ENCODE assay signal across 2 cellular contexts in the genomic region with DNA sequence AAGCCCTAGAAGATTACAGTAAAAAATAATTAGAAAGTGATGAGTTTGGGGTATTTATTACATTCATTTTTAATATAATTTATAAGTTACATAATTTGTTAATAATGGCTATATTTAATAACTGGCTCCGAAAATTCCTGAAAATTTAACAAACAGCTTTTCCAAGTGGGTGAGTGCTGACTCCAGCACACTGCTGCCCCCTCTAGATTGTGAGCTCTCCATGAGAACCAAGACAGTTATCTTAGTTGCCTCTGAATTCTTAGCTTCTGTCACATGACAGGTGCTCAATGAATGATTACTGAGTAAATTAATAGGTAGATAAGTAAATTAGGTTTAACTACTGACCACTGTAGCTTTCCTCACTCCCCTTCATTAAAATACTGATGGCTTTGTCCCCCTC.
TF ChIP-seq lines count a peak whose summit lies in the region.

No MANE protein-coding gene starts in this region.

TF ChIP-seq in HCT116, 20 proteins besides CTCF, POLR2A, EP300 and RAD21:
- TF ChIP-seq FOSL1 (IDR thresholded peaks at IDR 0.05; ENCODE audit: low read depth) (no peak), YY1 (IDR thresholded peaks at IDR 0.05; ENCODE audit: extremely low read depth, insufficient replicate concordance, low read depth, low read length) (no peak), POLR2AphosphoS5 (IDR thresholded peaks at IDR 0.05; ENCODE audit: low read depth, low read length) (no peak), ELF1 (IDR thresholded peaks at IDR 0.05; ENCODE audit: borderline replicate concordance, low read depth) (no peak), JUND (IDR thresholded peaks at IDR 0.05) (no peak), ZFX (IDR thresholded peaks at IDR 0.05) (no peak), ZNF274 (IDR thresholded peaks at IDR 0.05; ENCODE audit: low read depth, low read length) (no peak), CEBPB (IDR thresholded peaks at IDR 0.05; ENCODE audit: low read depth) (no peak), EZH2phosphoT487 (IDR thresholded peaks at IDR 0.05; ENCODE audit: borderline replicate concordance) (no peak), EZH2 (IDR thresholded peaks at IDR 0.05) (no peak), EGR1 (IDR thresholded peaks at IDR 0.05; ENCODE audit: low read depth) (no peak), SIN3A (IDR thresholded peaks at IDR 0.05; ENCODE audit: low read depth) (no peak), CBX3 (IDR thresholded peaks at IDR 0.05; ENCODE audit: low read depth) (no peak), SRF (IDR thresholded peaks at IDR 0.05; ENCODE audit: low read depth) (no peak), SP1 (IDR thresholded peaks at IDR 0.05; ENCODE audit: low read depth) (no peak)
- TF ChIP-seq, protein P1, sequence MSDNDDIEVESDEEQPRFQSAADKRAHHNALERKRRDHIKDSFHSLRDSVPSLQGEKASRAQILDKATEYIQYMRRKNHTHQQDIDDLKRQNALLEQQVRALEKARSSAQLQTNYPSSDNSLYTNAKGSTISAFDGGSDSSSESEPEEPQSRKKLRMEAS (IDR thresholded peaks at IDR 0.05), result no peak
- TF ChIP-seq, protein P2, sequence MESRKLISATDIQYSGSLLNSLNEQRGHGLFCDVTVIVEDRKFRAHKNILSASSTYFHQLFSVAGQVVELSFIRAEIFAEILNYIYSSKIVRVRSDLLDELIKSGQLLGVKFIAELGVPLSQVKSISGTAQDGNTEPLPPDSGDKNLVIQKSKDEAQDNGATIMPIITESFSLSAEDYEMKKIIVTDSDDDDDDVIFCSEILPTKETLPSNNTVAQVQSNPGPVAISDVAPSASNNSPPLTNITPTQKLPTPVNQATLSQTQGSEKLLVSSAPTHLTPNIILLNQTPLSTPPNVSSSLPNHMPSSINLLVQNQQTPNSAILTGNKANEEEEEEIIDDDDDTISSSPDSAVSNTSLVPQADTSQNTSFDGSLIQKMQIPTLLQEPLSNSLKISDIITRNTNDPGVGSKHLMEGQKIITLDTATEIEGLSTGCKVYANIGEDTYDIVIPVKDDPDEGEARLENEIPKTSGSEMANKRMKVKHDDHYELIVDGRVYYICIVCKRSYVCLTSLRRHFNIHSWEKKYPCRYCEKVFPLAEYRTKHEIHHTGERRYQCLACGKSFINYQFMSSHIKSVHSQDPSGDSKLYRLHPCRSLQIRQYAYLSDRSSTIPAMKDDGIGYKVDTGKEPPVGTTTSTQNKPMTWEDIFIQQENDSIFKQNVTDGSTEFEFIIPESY (IDR thresholded peaks at IDR 0.05; ENCODE audit: extremely low read depth, insufficient replicate concordance, low read length), result no peak
- TF ChIP-seq, protein P3, sequence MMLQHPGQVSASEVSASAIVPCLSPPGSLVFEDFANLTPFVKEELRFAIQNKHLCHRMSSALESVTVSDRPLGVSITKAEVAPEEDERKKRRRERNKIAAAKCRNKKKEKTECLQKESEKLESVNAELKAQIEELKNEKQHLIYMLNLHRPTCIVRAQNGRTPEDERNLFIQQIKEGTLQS (IDR thresholded peaks at IDR 0.05), result no peak
- TF ChIP-seq, protein P4, sequence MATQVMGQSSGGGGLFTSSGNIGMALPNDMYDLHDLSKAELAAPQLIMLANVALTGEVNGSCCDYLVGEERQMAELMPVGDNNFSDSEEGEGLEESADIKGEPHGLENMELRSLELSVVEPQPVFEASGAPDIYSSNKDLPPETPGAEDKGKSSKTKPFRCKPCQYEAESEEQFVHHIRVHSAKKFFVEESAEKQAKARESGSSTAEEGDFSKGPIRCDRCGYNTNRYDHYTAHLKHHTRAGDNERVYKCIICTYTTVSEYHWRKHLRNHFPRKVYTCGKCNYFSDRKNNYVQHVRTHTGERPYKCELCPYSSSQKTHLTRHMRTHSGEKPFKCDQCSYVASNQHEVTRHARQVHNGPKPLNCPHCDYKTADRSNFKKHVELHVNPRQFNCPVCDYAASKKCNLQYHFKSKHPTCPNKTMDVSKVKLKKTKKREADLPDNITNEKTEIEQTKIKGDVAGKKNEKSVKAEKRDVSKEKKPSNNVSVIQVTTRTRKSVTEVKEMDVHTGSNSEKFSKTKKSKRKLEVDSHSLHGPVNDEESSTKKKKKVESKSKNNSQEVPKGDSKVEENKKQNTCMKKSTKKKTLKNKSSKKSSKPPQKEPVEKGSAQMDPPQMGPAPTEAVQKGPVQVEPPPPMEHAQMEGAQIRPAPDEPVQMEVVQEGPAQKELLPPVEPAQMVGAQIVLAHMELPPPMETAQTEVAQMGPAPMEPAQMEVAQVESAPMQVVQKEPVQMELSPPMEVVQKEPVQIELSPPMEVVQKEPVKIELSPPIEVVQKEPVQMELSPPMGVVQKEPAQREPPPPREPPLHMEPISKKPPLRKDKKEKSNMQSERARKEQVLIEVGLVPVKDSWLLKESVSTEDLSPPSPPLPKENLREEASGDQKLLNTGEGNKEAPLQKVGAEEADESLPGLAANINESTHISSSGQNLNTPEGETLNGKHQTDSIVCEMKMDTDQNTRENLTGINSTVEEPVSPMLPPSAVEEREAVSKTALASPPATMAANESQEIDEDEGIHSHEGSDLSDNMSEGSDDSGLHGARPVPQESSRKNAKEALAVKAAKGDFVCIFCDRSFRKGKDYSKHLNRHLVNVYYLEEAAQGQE (IDR thresholded peaks at IDR 0.05; ENCODE audit: low read depth), result no peak

TF ChIP-seq in endothelial cell of umbilical vein, 7 proteins besides CTCF, POLR2A, EP300 and RAD21:
- no peak for TF ChIP-seq POLR2AphosphoS5 (IDR thresholded peaks at IDR 0.05; ENCODE audit: insufficient read depth, low read depth, low read length)
- TF ChIP-seq GATA2 (IDR thresholded peaks at IDR 0.05; ENCODE audit: insufficient read depth, insufficient read length, low read depth, low read length), result no peak
- TF ChIP-seq MYC (IDR thresholded peaks at IDR 0.05; ENCODE audit: low read depth, low read length), result no peak
- no peak for TF ChIP-seq FOS (IDR thresholded peaks at IDR 0.05; ENCODE audit: borderline replicate concordance, insufficient read depth, low read length)
- TF ChIP-seq JUN (IDR thresholded peaks at IDR 0.05; ENCODE audit: borderline replicate concordance, insufficient read depth, insufficient read length, low read depth), result no peak
- TF ChIP-seq, protein P1 (IDR thresholded peaks at IDR 0.05; ENCODE audit: insufficient read depth, insufficient read length), result no peak
- no peak for TF ChIP-seq EZH2 (IDR thresholded peaks at IDR 0.05; ENCODE audit: borderline replicate concordance, low read depth, low read length, severe bottlenecking)
TF ChIP-seq in endothelial cell of umbilical vein: peak in this region for 0.
